ENCODE assay signal across 10 cellular contexts in the genomic region with DNA sequence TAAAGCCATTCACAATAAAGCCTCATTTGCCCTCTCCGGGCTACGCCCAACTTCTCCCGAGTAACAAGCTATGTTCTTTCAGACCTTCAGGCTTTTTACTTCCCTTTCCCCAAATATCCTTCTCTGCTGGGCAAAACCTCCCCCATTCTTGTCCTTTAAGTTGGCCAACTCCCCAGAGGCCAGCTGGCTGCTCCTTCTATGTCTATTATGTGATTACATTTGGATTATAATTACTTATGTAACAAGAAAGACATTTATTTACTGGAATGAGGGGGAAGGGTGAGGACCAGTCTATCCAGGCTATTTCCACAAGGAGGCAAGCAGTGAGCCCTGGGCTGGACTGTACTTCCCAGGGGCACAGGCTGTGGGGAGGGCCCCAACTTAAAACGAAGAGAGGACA.
A peak's percentile ranks its signal among the peaks of the same experiment; 100 is the strongest.
DNase-seq lines count a peak whose midpoint lies in the region; ATAC-seq and TF ChIP-seq lines count a peak whose summit lies in the region.
"Had no signal": no experiment of that assay in that cellular context is flagged by ENCODE, and none has a peak within 500 bp of the region (broad histone marks: within the 10 kb centered on the region; RNA-seq: fewer than 3 reads in every experiment).

No MANE protein-coding gene starts in this region.

- WGBS in lung, 2 donors: 21 to 24% methylated on average over 4 of the region's 4 CpGs

- H3K4me1 Mint-ChIP-seq in activated T-helper 17 cell treated with anti-CD3 and anti-CD28 coated beads, Interleukin-2, amount 50 U/mL, for 72 hours: peaks cover 29% of the 10 kb centered on the region
- peaks cover 21 to 32% of the 10 kb centered on the region in 2 donors for H3K4me1 Mint-ChIP-seq in natural killer cell

- peaks cover 0 to 46% of the 10 kb centered on the region in 2 donors for H3K4me1 ChIP-seq in right atrium auricular region
- peaks cover 11 to 16% of the 10 kb centered on the region in 2 donors for H3K4me1 ChIP-seq in lung (ENCODE audit: control insufficient read depth in 2 of 2, insufficient read depth in 2 of 2, low read length in 2 of 2)

- DNase-seq in Right ventricle myocardium inferior (ENCODE audit: missing footprints) (peak; percentile 66), right atrium auricular region (ENCODE audit: low spot score) (no peak), lung (ENCODE audit: low spot score) (peak; percentile 31), islet precursor cell (no peak), amniotic stem cell (lab: John Stamatoyannopoulos, UW) (no peak), natural killer cell (no peak)
- DNase-seq in stimulated activated CD8-positive, alpha-beta memory T cell treated with anti-CD3 and anti-CD28 coated beads, Interleukin-4, amount 100 ng/mL, for 48 hours: no peak
- DNase-seq: MM.1S had no signal

- H3K27me3 ChIP-seq in right atrium auricular region (no peaks in the 10 kb centered on the region), lung (ENCODE audit: control insufficient read depth, insufficient read depth) (no peaks in the 10 kb centered on the region)
- H3K27me3 ChIP-seq: BLaER1 had no signal

- H3K27ac ChIP-seq in right atrium auricular region (peak overlapping the region in 1 of 2 donors; percentile 30), lung (ENCODE audit: low read depth in 1 of 2, low read length in 1 of 2) (peak overlapping the region in 1 of 2 donors; percentile 84)
- H3K27ac ChIP-seq: BLaER1 had no signal

- peak overlapping the region; percentile 16 for H3K27ac Mint-ChIP-seq in activated T-helper 17 cell treated with anti-CD3 and anti-CD28 coated beads, Interleukin-2, amount 50 U/mL, for 72 hours
- H3K27ac Mint-ChIP-seq in natural killer cell: no peak overlapping the region

- intact Hi-C loops in Right ventricle myocardium inferior (cut with DNase I) (no loop called here), natural killer cell (cut with micrococcal nuclease) (no loop called here)

- H3K36me3 ChIP-seq in right atrium auricular region (no peaks in the 10 kb centered on the region), lung (ENCODE audit: control insufficient read depth in 2 of 2, insufficient read depth in 2 of 2, low read length in 2 of 2) (no peaks in the 10 kb centered on the region)
- H3K36me3 ChIP-seq: BLaER1 had no signal

- ATAC-seq in Right ventricle myocardium inferior (peak; percentile 24), lung (ENCODE audit: insufficient read depth, low FRiP score) (no peak), natural killer cell (no peak)
- no peak for ATAC-seq in activated T-helper 17 cell treated with anti-CD3 and anti-CD28 coated beads, Interleukin-2, amount 50 U/mL, for 72 hours (replicated peaks)

- H3K4me3 ChIP-seq in right atrium auricular region: no peak overlapping the region
- H3K4me3 ChIP-seq in lung: no peak overlapping the region
- H3K4me3 ChIP-seq: BLaER1 had no signal

- H3K4me3 Mint-ChIP-seq in activated T-helper 17 cell treated with anti-CD3 and anti-CD28 coated beads, Interleukin-2, amount 50 U/mL, for 72 hours: no peak overlapping the region
- H3K4me3 Mint-ChIP-seq in natural killer cell: no peak overlapping the region

- H3K9me3 Mint-ChIP-seq in activated T-helper 17 cell treated with anti-CD3 and anti-CD28 coated beads, Interleukin-2, amount 50 U/mL, for 72 hours: no peaks in the 10 kb centered on the region
- H3K9me3 Mint-ChIP-seq in natural killer cell: no peaks in the 10 kb centered on the region

- TF ChIP-seq CTCF in right atrium auricular region (IDR thresholded peaks at IDR 0.05) (no peak), lung (IDR thresholded peaks at IDR 0.05; ENCODE audit: control extremely low read depth, extremely low read depth) (no peak), natural killer cell (IDR thresholded peaks at IDR 0.05) (no peak)

- H3K36me3 Mint-ChIP-seq in activated T-helper 17 cell treated with anti-CD3 and anti-CD28 coated beads, Interleukin-2, amount 50 U/mL, for 72 hours (ENCODE audit: low read depth): peaks cover 5% of the 10 kb centered on the region
- H3K36me3 Mint-ChIP-seq in natural killer cell: no peaks in the 10 kb centered on the region

- H3K9me3 ChIP-seq in right atrium auricular region: no peaks in the 10 kb centered on the region
- no peaks in the 10 kb centered on the region for H3K9me3 ChIP-seq in lung (ENCODE audit: control insufficient read depth in 2 of 2, insufficient read depth in 1 of 2, low read length in 1 of 2)
- H3K9me3 ChIP-seq: BLaER1 had no signal

- no peaks in the 10 kb centered on the region for H3K27me3 Mint-ChIP-seq in activated T-helper 17 cell treated with anti-CD3 and anti-CD28 coated beads, Interleukin-2, amount 50 U/mL, for 72 hours
- H3K27me3 Mint-ChIP-seq in natural killer cell (ENCODE audit: low read depth in 2 of 2): no peaks in the 10 kb centered on the region

Comparison
In these comparisons a context has a peak if more than half of its experiments do, and no peak if none do; other contexts are left out.
1. DNase-seq: peak in Right ventricle myocardium inferior (single experiment) and lung (single experiment); none in right atrium auricular region (single experiment), stimulated activated CD8-positive, alpha-beta memory T cell treated with anti-CD3 and anti-CD28 coated beads, Interleukin-4, amount 100 ng/mL, for 48 hours (single experiment), islet precursor cell (single experiment), amniotic stem cell (single experiment) and natural killer cell (single experiment).